Comparison of ENCODE assay signal across 14 cellular contexts in genomic region chr2:24354899-24355298, GRCh38. TPM values are rescaled to one million over a fixed set of nuclear protein-coding genes. Genes with fewer than 3 reads are reported as not detected.
A peak's percentile ranks its signal among the peaks of the same experiment; 100 is the strongest.
DNase-seq lines count a peak whose midpoint lies in the region; ATAC-seq and TF ChIP-seq lines count a peak whose summit lies in the region.
"Had no signal": no experiment of that assay in that cellular context is flagged by ENCODE, and none has a peak within 500 bp of the region (broad histone marks: within the 10 kb centered on the region; RNA-seq: fewer than 3 reads in every experiment).

No MANE protein-coding gene starts in this region.

- no peak overlapping the region for H3K9ac ChIP-seq in H9 (ENCODE audit: extremely low read depth, insufficient read length, low read length)
- H3K9ac ChIP-seq: KMS-11 had no signal

- H3K14ac ChIP-seq in H9 (ENCODE audit: insufficient read depth, low read length) = no peak overlapping the region

- H2AK5ac ChIP-seq in H9 (ENCODE audit: insufficient read length, low read length) = no peak overlapping the region

- H4K5ac ChIP-seq in H9 (ENCODE audit: insufficient read length, low read depth, low read length) = no peak overlapping the region

- no peak overlapping the region for H2BK12ac ChIP-seq in H9 (ENCODE audit: insufficient read length, low read depth, low read length)

- POLR2A ChIA-PET in T-cell (lab: Charles Lee) = interaction anchor here in 1 of 2 donors (0.6 kb wide), 1 partner anchor 24 kb away, joined by 9 read pairs; no protein-coding TSS in a partner anchor

- no peak overlapping the region for H3T11ph ChIP-seq in H9 (ENCODE audit: low read length)

- no peak overlapping the region for H2BK120ac ChIP-seq in H9 (ENCODE audit: low read depth, low read length, poor library complexity, severe bottlenecking)

- H2BK20ac ChIP-seq in H9 (ENCODE audit: low read depth, low read length, poor library complexity, severe bottlenecking) = no peak overlapping the region

- no peak overlapping the region for H4K8ac ChIP-seq in H9 (replicated peaks; ENCODE audit: insufficient read length, low read depth, low read length)

- no peak for ATAC-seq in T-cell (replicated peaks in 1 of 4)
- ATAC-seq in HG03378 (IDR thresholded peaks at IDR 0.05; ENCODE audit: unreplicated experiment) = no peak
- ATAC-seq: PC-3 had no signal

- no peaks in the 10 kb centered on the region for H3K23me2 ChIP-seq in H9 (ENCODE audit: insufficient read length, low read depth, low read length, poor library complexity, severe bottlenecking)

- no peak overlapping the region for H3K18ac ChIP-seq in H9 (ENCODE audit: insufficient read length, low read depth, low read length)

- no peak overlapping the region for H4K91ac ChIP-seq in H9 (ENCODE audit: insufficient read length, low read depth, low read length)

- H3K9me3 ChIP-seq in H9 (ENCODE audit: control insufficient read depth, low read depth, low read length) = no peaks in the 10 kb centered on the region
- H3K9me3 ChIP-seq: pancreas had no signal

- H3K4me3 Mint-ChIP-seq in activated naive CD4-positive, alpha-beta T cell treated with anti-CD3 and anti-CD28 coated beads, Interleukin-2, amount 50 U/mL, for 24 hours = peak overlapping the region; percentile 31
- H3K4me3 Mint-ChIP-seq in T-cell = peak overlapping the region; percentile 7 to 69 (median 37)
- H3K4me3 Mint-ChIP-seq in H9 = no peak overlapping the region

- H3K56ac ChIP-seq in H9 (ENCODE audit: insufficient read length, low read depth, low read length) = no peak overlapping the region

- H3K79me1 ChIP-seq in H9 (ENCODE audit: insufficient read depth, low read depth, low read length, poor library complexity, severe bottlenecking) = peaks cover 3% of the 10 kb centered on the region

- H3K79me2 ChIP-seq in H9 (ENCODE audit: insufficient read depth, low read length) = no peaks in the 10 kb centered on the region; the same call in 1 of the 2 replicates

- TF ChIP-seq CTCF in H9 (conservative IDR thresholded peaks at IDR 0.05) = no peak

- H3K4me1 Mint-ChIP-seq in activated naive CD4-positive, alpha-beta T cell treated with anti-CD3 and anti-CD28 coated beads, Interleukin-2, amount 50 U/mL, for 24 hours = peaks cover 70% of the 10 kb centered on the region
- H3K4me1 Mint-ChIP-seq in T-cell (peaks cover 79 to 86% (median 79%) of the 10 kb centered on the region in 3 donors), H9 (peaks cover 7 to 12% of the 10 kb centered on the region in 2 experiments)

- CTCF ChIA-PET in T-cell (lab: Charles Lee) = no interaction called here

- no peaks in the 10 kb centered on the region for H3K27me3 ChIP-seq in H9 (ENCODE audit: insufficient read depth, low read length)
- H3K27me3 ChIP-seq: pancreas had no signal

- H3K9me3 Mint-ChIP-seq in activated naive CD4-positive, alpha-beta T cell treated with anti-CD3 and anti-CD28 coated beads, Interleukin-2, amount 50 U/mL, for 24 hours = no peaks in the 10 kb centered on the region
- H3K9me3 Mint-ChIP-seq in T-cell (no peaks in the 10 kb centered on the region), H9 (no peaks in the 10 kb centered on the region; a peak in 1 of 5 replicates)

- no peak for DNase-seq in activated naive CD4-positive, alpha-beta T cell treated with Interleukin-2 at 50 U/mL for 16 hours
- DNase-seq in KBM-7 (peak; percentile 66), T-cell (no peak), pons (ENCODE audit: low spot score) (peak; percentile 26), H9 (no peak)
- DNase-seq in activated CD4-positive, CD25-positive, alpha-beta regulatory T cell (lab: John Stamatoyannopoulos, UW) = no peak
- DNase-seq: activated CD8-positive, alpha-beta memory T cell treated with anti-CD3 and anti-CD28 coated beads, Interleukin-2, amount 50 U/mL, for 4 hours; amygdala; pancreas; PC-3 had no signal

- no peaks in the 10 kb centered on the region for H4K20me1 ChIP-seq in H9 (ENCODE audit: control insufficient read depth, insufficient read depth, insufficient read length)

- no peaks in the 10 kb centered on the region; the same call in 1 of the 2 replicates for H3K4me1 ChIP-seq in H9 (ENCODE audit: insufficient read depth, low read length)

- no peak overlapping the region for H3K23ac ChIP-seq in H9 (ENCODE audit: insufficient read length, low read depth, low read length)

- H3K4me2 ChIP-seq in H9 (ENCODE audit: insufficient read depth, insufficient read length, low read length) = no peak overlapping the region
- H3K4me2 ChIP-seq: KMS-11 had no signal

- no peak overlapping the region for H3K27ac ChIP-seq in H9 (ENCODE audit: insufficient read length, low read depth, low read length)
- H3K27ac ChIP-seq: coronary artery, KMS-11 had no signal

- H3K27me3 Mint-ChIP-seq in activated naive CD4-positive, alpha-beta T cell treated with anti-CD3 and anti-CD28 coated beads, Interleukin-2, amount 50 U/mL, for 24 hours = no peaks in the 10 kb centered on the region
- H3K27me3 Mint-ChIP-seq in T-cell = no peaks in the 10 kb centered on the region
- peaks cover 4% of the 10 kb centered on the region for H3K27me3 Mint-ChIP-seq in H9 (ENCODE audit: low read depth)

- H3K4ac ChIP-seq in H9 (ENCODE audit: low read depth, low read length) = no peak overlapping the region

- peak overlapping the region; percentile 84 for H3K27ac Mint-ChIP-seq in activated naive CD4-positive, alpha-beta T cell treated with anti-CD3 and anti-CD28 coated beads, Interleukin-2, amount 50 U/mL, for 24 hours
- H3K27ac Mint-ChIP-seq in T-cell (peak overlapping the region; percentile 0 to 7), H9 (0 out of 7 replicates have a peak overlapping the region, but pooled peaks of 1 of the 3 experiments have one; percentile 7)

- WGBS in H9 (ENCODE audit: extremely low coverage, insufficient read length, low lambda C conversion rate) = no CpG with 5 or more reads among the region's 1 CpG

- H2BK5ac ChIP-seq in H9 (ENCODE audit: insufficient read length, low read length) = no peak overlapping the region

- in situ Hi-C loops in KBM-7 (cut with MboI; ENCODE audit: low pct_unique_long_range_greater_than_20kb, low sequenced_read_pairs) = no loop called here

- H2AFZ ChIP-seq in H9 (ENCODE audit: low read length) = no peak overlapping the region

- no peak overlapping the region for H2BK15ac ChIP-seq in H9 (ENCODE audit: low read depth, low read length)

- no peaks in the 10 kb centered on the region for H3K36me3 Mint-ChIP-seq in activated naive CD4-positive, alpha-beta T cell treated with anti-CD3 and anti-CD28 coated beads, Interleukin-2, amount 50 U/mL, for 24 hours
- peaks cover 5% of the 10 kb centered on the region for H3K36me3 Mint-ChIP-seq in T-cell
- H3K36me3 Mint-ChIP-seq in H9 (ENCODE audit: insufficient read depth in 1 of 3, low read depth in 3 of 3) = peaks cover 0 to 3% (median 0%) of the 10 kb centered on the region in 3 experiments; a peak in 1 of 7 replicates

RNA-seq across cellular contexts. Expression of gene ITSN2, which starts 5.4 kb away (rescaled TPM):
- total RNA-seq in T-cell = 100 to 1,000 TPM in 3 of 5 donors, 10 to 100 TPM in 2; 95.7 to 110 (median 101) TPM
- total RNA-seq in H9 (2021) = 17.0 and 17.1 TPM in 2 replicates

Comparison
In these comparisons a context has a peak if more than half of its experiments do, and no peak if none do; other contexts are left out.
1. H3K4me3 Mint-ChIP-seq: peak in activated naive CD4-positive, alpha-beta T cell treated with anti-CD3 and anti-CD28 coated beads, Interleukin-2, amount 50 U/mL, for 24 hours (single experiment) and T-cell (3 of 3); none in H9 (0 of 2).
2. DNase-seq: peak in KBM-7 (single experiment) and pons (single experiment); none in activated naive CD4-positive, alpha-beta T cell treated with Interleukin-2 at 50 U/mL for 16 hours (single experiment), T-cell (0 of 34), H9 (single experiment) and activated CD4-positive, CD25-positive, alpha-beta regulatory T cell (0 of 4).